In the genomic region with DNA sequence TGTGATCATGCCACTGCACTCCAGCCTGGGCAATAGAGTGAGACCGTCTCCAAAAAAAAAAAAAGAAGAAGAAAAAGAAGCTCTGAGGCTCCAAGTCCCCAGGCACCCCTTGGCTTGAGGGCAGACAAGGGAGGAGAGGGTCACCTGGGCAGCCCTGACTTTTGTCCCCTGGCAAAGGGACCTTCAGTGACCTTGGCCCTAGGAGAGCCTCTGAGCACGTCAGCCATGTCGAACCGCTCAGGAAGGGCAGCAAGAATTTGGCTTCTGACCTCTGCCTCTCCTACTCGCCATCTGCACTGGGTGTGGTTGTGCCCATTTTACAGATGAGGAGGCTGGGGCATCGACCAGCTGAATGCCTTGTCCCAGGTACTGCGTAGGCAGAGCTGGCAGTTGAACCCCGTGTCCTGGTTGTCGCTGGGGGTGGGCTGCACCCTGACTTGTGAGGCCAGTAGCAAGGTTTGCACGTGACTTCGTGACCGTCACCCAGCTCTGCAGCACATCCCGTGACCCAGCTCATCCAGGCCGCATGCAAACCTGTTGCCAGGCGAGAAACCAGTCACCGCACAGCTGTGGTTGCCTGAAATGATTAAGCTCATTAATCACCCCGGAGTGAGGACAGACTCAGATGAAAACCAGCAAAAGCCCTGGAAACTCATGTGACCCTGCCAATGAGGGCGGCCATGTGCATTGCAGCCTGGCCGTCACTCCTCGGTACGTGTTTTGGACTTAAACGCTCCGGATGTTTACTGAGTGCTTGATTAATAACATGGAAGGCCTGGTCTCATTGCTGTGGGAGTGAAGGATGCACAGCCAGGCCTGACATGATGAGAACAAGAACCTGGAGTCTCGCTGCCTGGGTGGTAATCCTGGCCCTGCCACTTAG, we compare ENCODE assay signal across 11 cellular contexts. TPM values are rescaled to one million over a fixed set of nuclear protein-coding genes. Genes with fewer than 3 reads are reported as not detected.
DNase-seq lines count a peak whose midpoint lies in the region; ATAC-seq lines count a peak whose summit lies in the region.
"Had no signal": no experiment of that assay in that cellular context is flagged by ENCODE, and none has a peak within 500 bp of the region (broad histone marks: within the 10 kb centered on the region; RNA-seq: fewer than 3 reads in every experiment).

No MANE protein-coding gene starts in this region.

- intact Hi-C loops in left ventricle myocardium superior (cut with micrococcal nuclease) = no loop called here

- H3K36me3 Mint-ChIP-seq in activated T-cell treated with anti-CD3 and anti-CD28 coated beads, Interleukin-2, amount 50 U/mL, for 24 hours (ENCODE audit: low read depth) = peaks cover 24% of the 10 kb centered on the region

- H3K4me1 Mint-ChIP-seq in activated T-cell treated with anti-CD3 and anti-CD28 coated beads, Interleukin-2, amount 50 U/mL, for 24 hours (ENCODE audit: low read depth) = peaks cover 11% of the 10 kb centered on the region

- peak; percentile 76 for ATAC-seq in left ventricle myocardium superior
- ATAC-seq: left lung had no signal

- DNase-seq in activated T-cell treated with anti-CD3 and anti-CD28 coated beads, Interleukin-2, amount 50 U/mL, for 24 hours = peak; percentile 45
- DNase-seq in activated T-cell treated with anti-CD3 and anti-CD28 coated beads for 4 hours (no peak), NCI-H1417 (lab: John Stamatoyannopoulos, UW) (peak in 2 of 3 experiments; percentile 76 to 92), left ventricle myocardium superior (peak; percentile 75), DMS53 (lab: John Stamatoyannopoulos, UW) (no peak), NCI-H1105 (lab: John Stamatoyannopoulos, UW) (no peak), HPDE6-E6E7 (ENCODE audit: extremely low spot score) (no peak)
- peak; percentile 19 to 23 for DNase-seq in stimulated activated CD8-positive, alpha-beta memory T cell treated with anti-CD3 and anti-CD28 coated beads, Interleukin-7, amount 100 ng/mL, for 48 hours (ENCODE audit: extremely low read depth in 1 of 2, low read depth in 1 of 2)
- DNase-seq: left lung, NCI-H226 had no signal

- no peaks in the 10 kb centered on the region for H3K27me3 Mint-ChIP-seq in activated T-cell treated with anti-CD3 and anti-CD28 coated beads, Interleukin-2, amount 50 U/mL, for 24 hours

- H3K4me3 Mint-ChIP-seq in activated T-cell treated with anti-CD3 and anti-CD28 coated beads, Interleukin-2, amount 50 U/mL, for 24 hours = no peak overlapping the region
- H3K4me3 Mint-ChIP-seq: CD14-positive monocyte had no signal

- H3K9me3 Mint-ChIP-seq in activated T-cell treated with anti-CD3 and anti-CD28 coated beads, Interleukin-2, amount 50 U/mL, for 24 hours = no peaks in the 10 kb centered on the region
- H3K9me3 Mint-ChIP-seq: CD14-positive monocyte had no signal

- H3K27ac Mint-ChIP-seq in activated T-cell treated with anti-CD3 and anti-CD28 coated beads, Interleukin-2, amount 50 U/mL, for 24 hours = no peak overlapping the region

RNA-seq across cellular contexts. Expression of a gene that starts 47.7 kb away (rescaled TPM):
- total RNA-seq in left ventricle myocardium superior = 86.7 TPM

Comparison
In these comparisons a context has a peak if more than half of its experiments do, and no peak if none do; other contexts are left out.
1. DNase-seq: peak in activated T-cell treated with anti-CD3 and anti-CD28 coated beads, Interleukin-2, amount 50 U/mL, for 24 hours (single experiment), NCI-H1417 (2 of 3), left ventricle myocardium superior (single experiment) and stimulated activated CD8-positive, alpha-beta memory T cell treated with anti-CD3 and anti-CD28 coated beads, Interleukin-7, amount 100 ng/mL, for 48 hours (2 of 2); none in activated T-cell treated with anti-CD3 and anti-CD28 coated beads for 4 hours (single experiment), DMS53 (single experiment), NCI-H1105 (single experiment) and HPDE6-E6E7 (single experiment).